In genomic region chr3:17412950-17413530, GRCh38 we compare ENCODE assay signal across 9 cellular contexts.
A peak's percentile ranks its signal among the peaks of the same experiment; 100 is the strongest.
DNase-seq lines count a peak whose midpoint lies in the region; ATAC-seq and TF ChIP-seq lines count a peak whose summit lies in the region.
"Had no signal": no experiment of that assay in that cellular context is flagged by ENCODE, and none has a peak within 500 bp of the region (broad histone marks: within the 10 kb centered on the region; RNA-seq: fewer than 3 reads in every experiment).

No MANE protein-coding gene starts in this region.

- no peaks in the 10 kb centered on the region for H3K4me1 Mint-ChIP-seq in type B pancreatic cell (ENCODE audit: unreplicated experiment)

- peak; percentile 86 for TF ChIP-seq CTCF in type B pancreatic cell (conservative IDR thresholded peaks at IDR 0.05)

- in situ Hi-C loops in T47D (cut with HindIII; ENCODE audit: low pct_unique_long_range_greater_than_20kb, low sequenced_read_pairs) = no loop called here

- no peak overlapping the region for H3K4me3 Mint-ChIP-seq in type B pancreatic cell
- H3K4me3 Mint-ChIP-seq: dendritic cell treated with granulocyte-macrophage colony-stimulating factor and Interleukin-4, amounts not matched to agents 40 ng/mL and 50 ng/mL, for 4 days had no signal

- no peaks in the 10 kb centered on the region for H3K9me3 Mint-ChIP-seq in type B pancreatic cell
- H3K9me3 Mint-ChIP-seq: dendritic cell treated with granulocyte-macrophage colony-stimulating factor and Interleukin-4, amounts not matched to agents 40 ng/mL and 50 ng/mL, for 4 days had no signal

- no peaks in the 10 kb centered on the region for H3K27me3 Mint-ChIP-seq in type B pancreatic cell
- H3K27me3 Mint-ChIP-seq: dendritic cell treated with granulocyte-macrophage colony-stimulating factor and Interleukin-4, amounts not matched to agents 40 ng/mL and 50 ng/mL, for 4 days had no signal

- ATAC-seq in GM21367 (IDR thresholded peaks at IDR 0.05; ENCODE audit: unreplicated experiment) (peak; percentile 81), HG03521 (IDR thresholded peaks at IDR 0.05; ENCODE audit: unreplicated experiment) (peak; percentile 59)

- H3K27ac Mint-ChIP-seq in type B pancreatic cell = no peak overlapping the region
- H3K27ac Mint-ChIP-seq: dendritic cell treated with granulocyte-macrophage colony-stimulating factor and Interleukin-4, amounts not matched to agents 40 ng/mL and 50 ng/mL, for 4 days had no signal

- peak; percentile 71 for DNase-seq in NCI-H510A treated with DMSO at 0.1 percent for 48 hours (lab: John Stamatoyannopoulos, UW)
- DNase-seq in NCI-H510A (lab: John Stamatoyannopoulos, UW) = no peak
- DNase-seq in NCI-H82 (lab: John Stamatoyannopoulos, UW) = peak; percentile 89
- DNase-seq in T47D (ENCODE audit: low read depth in 1 of 2, low spot score in 1 of 2) = peak; percentile 28 to 79
- peak; percentile 74 for DNase-seq in left kidney (ENCODE audit: low read depth, low spot score)
- DNase-seq in type B pancreatic cell (ENCODE audit: extremely low spot score, unreplicated experiment) = no peak

- H3K36me3 Mint-ChIP-seq in type B pancreatic cell = peaks cover 3% of the 10 kb centered on the region

Comparison
In these comparisons a context has a peak if more than half of its experiments do, and no peak if none do; other contexts are left out.
1. DNase-seq: peak in NCI-H510A treated with DMSO at 0.1 percent for 48 hours (single experiment), NCI-H82 (single experiment), T47D (2 of 2) and left kidney (single experiment); none in NCI-H510A (single experiment) and type B pancreatic cell (single experiment).